ENCODE assay signal across 20 cellular contexts in the genomic region with DNA sequence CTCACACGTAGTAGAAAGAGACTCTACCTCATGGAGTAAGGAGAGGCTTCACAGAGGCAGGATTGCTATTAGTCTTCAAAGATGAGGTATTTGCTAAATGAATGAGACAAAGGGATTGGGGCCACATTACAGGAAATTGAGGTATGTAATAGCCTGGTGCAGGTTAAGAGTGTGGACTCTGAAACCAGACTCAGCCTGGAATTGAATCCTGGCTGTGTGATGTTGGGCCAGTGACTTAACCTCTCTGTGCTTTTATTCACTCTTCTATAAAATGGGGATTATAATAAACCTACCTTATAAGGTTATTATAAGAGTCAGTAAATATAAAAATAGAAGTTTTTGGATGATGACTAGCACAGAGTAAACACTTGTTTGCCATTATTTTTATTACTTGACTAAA.
DNase-seq lines count a peak whose midpoint lies in the region; ATAC-seq, FAIRE-seq and TF ChIP-seq lines count a peak whose summit lies in the region.
"Had no signal": no experiment of that assay in that cellular context is flagged by ENCODE, and none has a peak within 500 bp of the region (broad histone marks: within the 10 kb centered on the region; RNA-seq: fewer than 3 reads in every experiment).

No MANE protein-coding gene starts in this region.

- CTCF ChIA-PET in A549 (lab: Yijun Ruan, JAX): interaction anchor here (1.4 kb wide), 1 partner anchor 152 kb away, joined by 3 read pairs; no protein-coding TSS in a partner anchor

- H3K9me3 ChIP-seq in A549 (no peaks in the 10 kb centered on the region), esophagus muscularis mucosa (no peaks in the 10 kb centered on the region)
- no peaks in the 10 kb centered on the region for H3K9me3 ChIP-seq in effector memory CD4-positive, alpha-beta T cell (ENCODE audit: control insufficient read depth, low read length)
- H3K9me3 ChIP-seq: BLaER1 treated with 17β-estradiol and CSF1 and Interleukin-3, amounts not matched to agents 10 nM and 100 nM; Caco-2 had no signal

- H3K4me3 ChIP-seq in A549: no peak overlapping the region
- H3K4me3 ChIP-seq in esophagus muscularis mucosa: no peak overlapping the region
- H3K4me3 ChIP-seq in effector memory CD4-positive, alpha-beta T cell (ENCODE audit: insufficient read depth, low read depth, low read length, poor library complexity, severe bottlenecking): no peak overlapping the region
- H3K4me3 ChIP-seq: BLaER1 treated with 17β-estradiol and CSF1 and Interleukin-3, amounts not matched to agents 10 nM and 100 nM had no signal

- no peaks in the 10 kb centered on the region for H3K4me1 ChIP-seq in A549
- H3K4me1 ChIP-seq in esophagus muscularis mucosa: peaks cover 0 to 5% (median 0%) of the 10 kb centered on the region in 4 donors
- no peaks in the 10 kb centered on the region for H3K4me1 ChIP-seq in effector memory CD4-positive, alpha-beta T cell (ENCODE audit: control insufficient read depth, insufficient read depth, low read length, poor library complexity, severe bottlenecking)
- H3K4me1 ChIP-seq: Caco-2 had no signal

- TF ChIP-seq POLR2A in A549 (IDR thresholded peaks at IDR 0.05; ENCODE audit: low read length) (no peak), esophagus muscularis mucosa (IDR thresholded peaks at IDR 0.05; ENCODE audit: low read depth) (no peak)

- TF ChIP-seq EP300 in A549 (IDR thresholded peaks at IDR 0.05) (no peak), esophagus muscularis mucosa (IDR thresholded peaks at IDR 0.05) (no peak)

- intact Hi-C loops in esophagus muscularis mucosa (cut with DNase I): no loop called here

- H3K27me3 ChIP-seq in esophagus muscularis mucosa: no peaks in the 10 kb centered on the region
- H3K27me3 ChIP-seq in effector memory CD4-positive, alpha-beta T cell (replicated peaks; ENCODE audit: control insufficient read depth, insufficient read depth, low read length, poor library complexity, severe bottlenecking): no peaks in the 10 kb centered on the region
- H3K27me3 ChIP-seq: BLaER1 treated with 17β-estradiol and CSF1 and Interleukin-3, amounts not matched to agents 10 nM and 100 nM had no signal

- POLR2A ChIA-PET in A549 (lab: Yijun Ruan, JAX): no interaction called here

- 28% methylated on average over 1 of the region's 1 CpG for WGBS in A549 (ENCODE audit: missing lambda C conversion rate)
- WGBS in esophagus muscularis mucosa: 75% methylated on average over 1 of the region's 1 CpG

- no peak for ATAC-seq in A549
- no peak for ATAC-seq in GM21381 (IDR thresholded peaks at IDR 0.05; ENCODE audit: unreplicated experiment)
- ATAC-seq: CD8-positive, alpha-beta T cell had no signal

- H3K36me3 ChIP-seq in esophagus muscularis mucosa: no peaks in the 10 kb centered on the region
- no peaks in the 10 kb centered on the region for H3K36me3 ChIP-seq in effector memory CD4-positive, alpha-beta T cell (ENCODE audit: control insufficient read depth, insufficient read depth, low read length)
- H3K36me3 ChIP-seq: BLaER1 treated with 17β-estradiol and CSF1 and Interleukin-3, amounts not matched to agents 10 nM and 100 nM had no signal

- no peak overlapping the region for H3K4me2 ChIP-seq in A549
- H3K4me2 ChIP-seq: BLaER1 treated with 17β-estradiol and CSF1 and Interleukin-3, amounts not matched to agents 10 nM and 100 nM had no signal

- no peak for TF ChIP-seq CTCF in A549 (IDR thresholded peaks at IDR 0.05)
- no peak for TF ChIP-seq CTCF in VCaP (conservative IDR thresholded peaks at IDR 0.05)
- no peak for TF ChIP-seq CTCF in esophagus muscularis mucosa (IDR thresholded peaks at IDR 0.05)

- H3K27ac ChIP-seq in A549 (no peak overlapping the region), VCaP (peak overlapping the region; percentile 80; the same call in 1 of the 2 replicates), esophagus muscularis mucosa (replicated peaks in 1 of 4) (no peak overlapping the region)
- H3K27ac ChIP-seq in effector memory CD4-positive, alpha-beta T cell (ENCODE audit: insufficient read depth, low read length, poor library complexity, severe bottlenecking): no peak overlapping the region
- H3K27ac ChIP-seq: 22Rv1; BLaER1 treated with 17β-estradiol and CSF1 and Interleukin-3, amounts not matched to agents 10 nM and 100 nM; C4-2B had no signal

- no peak for FAIRE-seq in A549 (lab: Jason Lieb, UNC)
- FAIRE-seq: D721Med, G401.6, GM12891, GM19239 had no signal

- DNase-seq in A549 (ENCODE audit: low read depth in 1 of 2, low spot score in 1 of 2) (no peak), esophagus muscularis mucosa (ENCODE audit: extremely low spot score) (peak; percentile 24), OCI-M1 (lab: John Stamatoyannopoulos, UW) (no peak)
- no peak for DNase-seq in effector memory CD4-positive, alpha-beta T cell
- DNase-seq: AML-193; Caco-2; Calu3; CD4-positive, alpha-beta T cell; CD8-positive, alpha-beta T cell; DMS79 treated with DMSO at 0.1 percent for 48 hours; GF-D8 had no signal

- no peak for TF ChIP-seq RAD21 in A549 (conservative IDR thresholded peaks at IDR 0.05 in 1 of 2, IDR thresholded peaks at IDR 0.05 in 1 of 2)

TF ChIP-seq in A549, 52 proteins besides CTCF, POLR2A, EP300 and RAD21:
- peak; percentile 48 for TF ChIP-seq ZFP36 (IDR thresholded peaks at IDR 0.05; ENCODE audit: borderline replicate concordance, partially characterized antibody)
- no peak for TF ChIP-seq HOXA7 (CRISPR knock-in tag; IDR thresholded peaks at IDR 0.05)
- no peak for TF ChIP-seq MAZ (IDR thresholded peaks at IDR 0.05; ENCODE audit: borderline replicate concordance, low read depth, low read length)
- no peak for TF ChIP-seq CBX8 (IDR thresholded peaks at IDR 0.05)
- TF ChIP-seq, protein P1, sequence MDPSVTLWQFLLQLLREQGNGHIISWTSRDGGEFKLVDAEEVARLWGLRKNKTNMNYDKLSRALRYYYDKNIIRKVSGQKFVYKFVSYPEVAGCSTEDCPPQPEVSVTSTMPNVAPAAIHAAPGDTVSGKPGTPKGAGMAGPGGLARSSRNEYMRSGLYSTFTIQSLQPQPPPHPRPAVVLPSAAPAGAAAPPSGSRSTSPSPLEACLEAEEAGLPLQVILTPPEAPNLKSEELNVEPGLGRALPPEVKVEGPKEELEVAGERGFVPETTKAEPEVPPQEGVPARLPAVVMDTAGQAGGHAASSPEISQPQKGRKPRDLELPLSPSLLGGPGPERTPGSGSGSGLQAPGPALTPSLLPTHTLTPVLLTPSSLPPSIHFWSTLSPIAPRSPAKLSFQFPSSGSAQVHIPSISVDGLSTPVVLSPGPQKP (IDR thresholded peaks at IDR 0.05; ENCODE audit: low read depth, low read length): no peak
